ENCODE assay signal across 19 cellular contexts in the genomic region with DNA sequence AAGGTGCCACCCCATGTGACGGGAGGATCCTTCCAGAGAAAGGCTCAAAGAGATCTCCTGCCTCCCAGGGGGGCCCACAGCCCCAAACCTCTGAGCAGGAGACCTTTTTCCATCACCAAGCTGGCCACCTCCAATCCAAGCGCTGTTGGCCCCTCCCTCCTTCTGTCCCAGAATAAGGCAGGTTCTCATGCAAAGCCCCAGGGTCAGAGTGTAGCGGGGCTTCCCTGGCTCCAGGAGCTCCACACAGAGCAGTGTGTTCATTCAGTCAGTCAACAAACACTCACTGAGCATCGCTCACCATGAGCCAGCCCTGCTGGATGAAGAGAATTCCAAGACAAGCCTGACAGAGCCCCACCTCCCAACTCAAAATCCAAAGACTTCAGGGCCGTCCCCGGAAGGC. TPM values are rescaled to one million over a fixed set of nuclear protein-coding genes. Genes with fewer than 3 reads are reported as not detected.
A peak's percentile ranks its signal among the peaks of the same experiment; 100 is the strongest.
DNase-seq lines count a peak whose midpoint lies in the region; TF ChIP-seq lines count a peak whose summit lies in the region.
"Had no signal": no experiment of that assay in that cellular context is flagged by ENCODE, and none has a peak within 500 bp of the region (broad histone marks: within the 10 kb centered on the region; RNA-seq: fewer than 3 reads in every experiment).

No MANE protein-coding gene starts in this region.

- peaks cover 93% of the 10 kb centered on the region for H3K36me3 Mint-ChIP-seq in dendritic cell treated with granulocyte-macrophage colony-stimulating factor and Interleukin-4, amounts not matched to agents 40 ng/mL and 50 ng/mL, for 4 days (ENCODE audit: low read depth)
- peaks cover 12% of the 10 kb centered on the region for H3K36me3 Mint-ChIP-seq in mesothelial cell of epicardium

- H3K9me3 ChIP-seq in Loucy (ENCODE audit: insufficient read depth, low read depth, low read length) (no peaks in the 10 kb centered on the region), SJCRH30 (replicated peaks) (no peaks in the 10 kb centered on the region)

- H3F3A ChIP-seq in Loucy (ENCODE audit: low read depth) = no peaks in the 10 kb centered on the region

- no peak overlapping the region for H3K4me3 ChIP-seq in Loucy (ENCODE audit: low read length, poor library complexity, severe bottlenecking)
- H3K4me3 ChIP-seq in SJCRH30 = no peak overlapping the region

- peaks cover 90% of the 10 kb centered on the region for H3K79me2 ChIP-seq in Loucy (ENCODE audit: insufficient read depth, low read length)

- TF ChIP-seq CTCF in Loucy (conservative IDR thresholded peaks at IDR 0.05; ENCODE audit: low read length) (no peak), mesothelial cell of epicardium (IDR thresholded peaks at IDR 0.05; ENCODE audit: unreplicated experiment) (no peak)

- no peaks in the 10 kb centered on the region for H3K9me3 Mint-ChIP-seq in dendritic cell treated with granulocyte-macrophage colony-stimulating factor and Interleukin-4, amounts not matched to agents 40 ng/mL and 50 ng/mL, for 4 days
- H3K9me3 Mint-ChIP-seq in mesothelial cell of epicardium = no peaks in the 10 kb centered on the region

- H3K9me2 ChIP-seq in Loucy (replicated peaks; ENCODE audit: low read depth, low read length) = no peaks in the 10 kb centered on the region

- no peak overlapping the region for H3K27ac ChIP-seq in SJCRH30

- H4K20me1 ChIP-seq in Loucy (ENCODE audit: insufficient read depth, low read length, poor library complexity, severe bottlenecking) = peaks cover 64% of the 10 kb centered on the region

- no peak overlapping the region for H3K4me3 Mint-ChIP-seq in dendritic cell treated with granulocyte-macrophage colony-stimulating factor and Interleukin-4, amounts not matched to agents 40 ng/mL and 50 ng/mL, for 4 days
- no peak overlapping the region for H3K4me3 Mint-ChIP-seq in mesothelial cell of epicardium

- H3K27me3 ChIP-seq in Loucy (ENCODE audit: insufficient read depth, low read length, poor library complexity, severe bottlenecking) (no peaks in the 10 kb centered on the region), SJCRH30 (no peaks in the 10 kb centered on the region)

- H3K4me2 ChIP-seq in Loucy (ENCODE audit: low read depth, low read length, poor library complexity, severe bottlenecking) = peak overlapping the region; percentile 46

- H3K27me3 Mint-ChIP-seq in dendritic cell treated with granulocyte-macrophage colony-stimulating factor and Interleukin-4, amounts not matched to agents 40 ng/mL and 50 ng/mL, for 4 days = no peaks in the 10 kb centered on the region
- H3K27me3 Mint-ChIP-seq in mesothelial cell of epicardium (ENCODE audit: low read depth) = no peaks in the 10 kb centered on the region

- intact Hi-C loops in dendritic cell treated with granulocyte-macrophage colony-stimulating factor and Interleukin-4, amounts not matched to agents 40 ng/mL and 50 ng/mL, for 4 days (cut with micrococcal nuclease) = no loop called here

- H3K4me1 ChIP-seq in Loucy (ENCODE audit: insufficient read depth, low read length, poor library complexity, severe bottlenecking) = no peaks in the 10 kb centered on the region
- H3K4me1 ChIP-seq in SJCRH30 = no peaks in the 10 kb centered on the region

- peaks cover 55% of the 10 kb centered on the region for H3K4me1 Mint-ChIP-seq in dendritic cell treated with granulocyte-macrophage colony-stimulating factor and Interleukin-4, amounts not matched to agents 40 ng/mL and 50 ng/mL, for 4 days (ENCODE audit: low read depth)
- H3K4me1 Mint-ChIP-seq in mesothelial cell of epicardium = peaks cover 14% of the 10 kb centered on the region

- DNase-seq in mesothelial cell of epicardium (ENCODE audit: low spot score in 2 of 2, unreplicated experiment in 2 of 2) (no peak), SJCRH30 (no peak), Ammon's horn (ENCODE audit: low spot score) (no peak), NCI-H1694 treated with DMSO at 0.1 percent for 48 hours (lab: John Stamatoyannopoulos, UW) (no peak)
- no peak for DNase-seq in activated CD8-positive, alpha-beta memory T cell treated with anti-CD3 and anti-CD28 coated beads, Interleukin-2, amount 50 U/mL, for 4 hours
- DNase-seq: AML-193, DMS 273 treated with DMSO at 0.1 percent for 48 hours, GF-D8, H7, IMR-90, NCI-H1417 treated with DMSO at 0.1 percent for 48 hours, NCI-H1930, NCI-H345, NCI-H524 treated with DMSO at 0.1 percent for 48 hours, PC-3, RPMI8226, SIG-M5 had no signal

- peak overlapping the region; percentile 4 for H3K9ac ChIP-seq in Loucy (ENCODE audit: low read depth, low read length, poor library complexity, severe bottlenecking)

- peaks cover 43% of the 10 kb centered on the region; the same call in 1 of the 2 replicates for H3K36me3 ChIP-seq in Loucy (ENCODE audit: insufficient read depth, low read length)
- H3K36me3 ChIP-seq in SJCRH30 = peaks cover 29% of the 10 kb centered on the region

- H2AFZ ChIP-seq in Loucy (ENCODE audit: low read length) = no peak overlapping the region

- H3K27ac Mint-ChIP-seq in dendritic cell treated with granulocyte-macrophage colony-stimulating factor and Interleukin-4, amounts not matched to agents 40 ng/mL and 50 ng/mL, for 4 days = peak overlapping the region; percentile 62
- H3K27ac Mint-ChIP-seq in mesothelial cell of epicardium = peak overlapping the region; percentile 34

RNA-seq across cellular contexts. Expression of gene TNRC18, which starts 39.0 kb away (rescaled TPM):
- total RNA-seq in mesothelial cell of epicardium = 151 to 171 TPM (median 166 TPM) in 3 replicates
- total RNA-seq in SJCRH30 (2014; rRNA removed; shearing (Covaris generic)) = 24.5 and 31.1 TPM in 2 replicates
